15 cellular contexts compared by ENCODE assay signal in genomic region chr3:165192610-165193192, GRCh38. TPM values are rescaled to one million over a fixed set of nuclear protein-coding genes. Genes with fewer than 3 reads are reported as not detected.
DNase-seq lines count a peak whose midpoint lies in the region; ATAC-seq and TF ChIP-seq lines count a peak whose summit lies in the region.
"Had no signal": no experiment of that assay in that cellular context is flagged by ENCODE, and none has a peak within 500 bp of the region (broad histone marks: within the 10 kb centered on the region; RNA-seq: fewer than 3 reads in every experiment).

No MANE protein-coding gene starts in this region.

- no peak overlapping the region for H3K27ac Mint-ChIP-seq in nephron progenitor cell
- H3K27ac Mint-ChIP-seq: activated T-helper 1 cell treated with anti-CD3 and anti-CD28 coated beads, Interleukin-12 subunit alpha, Interleukin-12 subunit beta, Interleukin-2, Interleukin-4 antibody, amounts not matched to agents 30 ng/mL and 10 ng/mL and 1 ng/mL, durations not matched to agents 14 hours and 24 hours and 36 hours; stimulated activated memory B cell treated with anti-CD40 and anti-IgM and Interleukin-4, amounts not matched to agents 10 μg/mL and 1 μg/mL and 100 μg/mL, for 72 hours; T-helper 2 cell treated with Interferon-gamma antibody and Interleukin-4, amounts not matched to agents 5 μg/mL and 100 μg/mL, for 36 hours had no signal

- peaks cover 0 to 45% (median 0%) of the 10 kb centered on the region in 3 donors for H3K4me1 ChIP-seq in gastroesophageal sphincter

- H3K27me3 ChIP-seq in gastroesophageal sphincter (peaks cover 51% of the 10 kb centered on the region), WERI-Rb-1 (ENCODE audit: insufficient read depth, low read depth, severe bottlenecking) (no peaks in the 10 kb centered on the region)

- H3K36me3 ChIP-seq in gastroesophageal sphincter (peaks cover 0 to 5% of the 10 kb centered on the region in 2 donors), WERI-Rb-1 (no peaks in the 10 kb centered on the region)
- H3K36me3 ChIP-seq: heart left ventricle had no signal

- TF ChIP-seq CTCF in gastroesophageal sphincter (IDR thresholded peaks at IDR 0.05) (no peak), nephron progenitor cell (IDR thresholded peaks at IDR 0.05) (no peak), WERI-Rb-1 (IDR thresholded peaks at IDR 0.05; ENCODE audit: low read depth, low read length) (no peak)

- peaks cover 47% of the 10 kb centered on the region for H3K4me1 Mint-ChIP-seq in nephron progenitor cell

- TF ChIP-seq EP300 in gastroesophageal sphincter (IDR thresholded peaks at IDR 0.05) = no peak

- 6 to 13% methylated on average over 7 to 9 of the region's 14 CpGs for WGBS in gastroesophageal sphincter (ENCODE audit: low coverage in 1 of 2), 2 donors

- no peaks in the 10 kb centered on the region for H3K9me3 Mint-ChIP-seq in nephron progenitor cell
- H3K9me3 Mint-ChIP-seq: activated T-helper 1 cell treated with anti-CD3 and anti-CD28 coated beads, Interleukin-12 subunit alpha, Interleukin-12 subunit beta, Interleukin-2, Interleukin-4 antibody, amounts not matched to agents 30 ng/mL and 10 ng/mL and 1 ng/mL, durations not matched to agents 14 hours and 24 hours and 36 hours; T-helper 2 cell treated with Interferon-gamma antibody and Interleukin-4, amounts not matched to agents 5 μg/mL and 100 μg/mL, for 36 hours had no signal

- no peaks in the 10 kb centered on the region for H3K36me3 Mint-ChIP-seq in nephron progenitor cell (ENCODE audit: low read depth)
- H3K36me3 Mint-ChIP-seq: stimulated activated memory B cell treated with anti-CD40 and anti-IgM and Interleukin-4, amounts not matched to agents 10 μg/mL and 1 μg/mL and 100 μg/mL, for 72 hours had no signal

- H3K4me3 ChIP-seq in gastroesophageal sphincter = peak overlapping the region; percentile 66
- H3K4me3 ChIP-seq in WERI-Rb-1 (ENCODE audit: low read depth, low read length) = no peak overlapping the region

- peak overlapping the region; percentile 80 for H3K4me3 Mint-ChIP-seq in nephron progenitor cell
- H3K4me3 Mint-ChIP-seq: activated T-helper 1 cell treated with anti-CD3 and anti-CD28 coated beads, Interleukin-12 subunit alpha, Interleukin-12 subunit beta, Interleukin-2, Interleukin-4 antibody, amounts not matched to agents 30 ng/mL and 10 ng/mL and 1 ng/mL, durations not matched to agents 14 hours and 24 hours and 36 hours; stimulated activated memory B cell treated with anti-CD40 and anti-IgM and Interleukin-4, amounts not matched to agents 10 μg/mL and 1 μg/mL and 100 μg/mL, for 72 hours; T-helper 2 cell treated with Interferon-gamma antibody and Interleukin-4, amounts not matched to agents 5 μg/mL and 100 μg/mL, for 36 hours had no signal

- H3K27ac ChIP-seq in gastroesophageal sphincter (peak overlapping the region in 3 of 4 donors; percentile 89 to 94 (median 90)), WERI-Rb-1 (no peak overlapping the region)
- H3K27ac ChIP-seq: heart left ventricle had no signal

- TF ChIP-seq POLR2A in gastroesophageal sphincter (IDR thresholded peaks at IDR 0.05) = no peak

- peaks cover 68% of the 10 kb centered on the region for H3K27me3 Mint-ChIP-seq in nephron progenitor cell (ENCODE audit: low read depth, poor library complexity)

- intact Hi-C loops in sciatic nerve (cut with DNase I) = no loop called here

- DNase-seq in Ammon's horn (ENCODE audit: low spot score) (peak; percentile 56), NCI-H748 (lab: John Stamatoyannopoulos, UW; ENCODE audit: unreplicated experiment) (peak; percentile 83), nephron progenitor cell (peak; percentile 25), WERI-Rb-1 (no peak), NOMO-1 treated with dmso at 0.1 percent for 144 hours (lab: John Stamatoyannopoulos, UW; ENCODE audit: unreplicated experiment) (no peak), sciatic nerve (ENCODE audit: low spot score) (no peak)
- DNase-seq: heart left ventricle; NCI-H2107; stimulated activated CD4-positive, alpha-beta T cell treated with anti-CD3 and anti-CD28 coated beads, Interleukin-4, amount 100 ng/mL, for 1 hour had no signal

- ATAC-seq in gastroesophageal sphincter (no peak), sciatic nerve (no peak), GM18909 (IDR thresholded peaks at IDR 0.05; ENCODE audit: poor library complexity, unreplicated experiment) (no peak)
- ATAC-seq: heart left ventricle; stimulated activated memory B cell treated with anti-CD40 and anti-IgM and Interleukin-4, amounts not matched to agents 10 μg/mL and 1 μg/mL and 100 μg/mL, for 72 hours had no signal

- H3K9me3 ChIP-seq in gastroesophageal sphincter (no peaks in the 10 kb centered on the region), WERI-Rb-1 (ENCODE audit: severe bottlenecking) (no peaks in the 10 kb centered on the region)
- H3K9me3 ChIP-seq: heart left ventricle had no signal

RNA-seq across cellular contexts. Expression of gene SLITRK3, which starts 3.5 kb away (rescaled TPM):
- total RNA-seq in gastroesophageal sphincter (10 to 100 TPM; 12.7 to 24.3 (median 14.4) TPM), sciatic nerve (not detected)
- total RNA-seq: activated T-helper 1 cell treated with anti-CD3 and anti-CD28 coated beads, Interleukin-12 subunit alpha, Interleukin-12 subunit beta, Interleukin-2, Interleukin-4 antibody, amounts not matched to agents 30 ng/mL and 10 ng/mL and 1 ng/mL, durations not matched to agents 14 hours and 24 hours and 36 hours; heart left ventricle; LHCN-M2 had no signal

Comparison
In these comparisons a context has a peak if more than half of its experiments do, and no peak if none do; other contexts are left out.
1. DNase-seq: peak in Ammon's horn (single experiment), NCI-H748 (single experiment) and nephron progenitor cell (single experiment); none in WERI-Rb-1 (single experiment), NOMO-1 treated with dmso at 0.1 percent for 144 hours (single experiment) and sciatic nerve (single experiment).
2. RNA of gene SLITRK3, which starts 3.5 kb away (total RNA-seq): 12.7 to 24.3 TPM in gastroesophageal sphincter; not detected in sciatic nerve (single experiment); every median in the first group is over 10 times any median in the second.